ENCODE assay signal across 8 cellular contexts in genomic region chr10:87734987-87735827, GRCh38.
A peak's percentile ranks its signal among the peaks of the same experiment; 100 is the strongest.
DNase-seq lines count a peak whose midpoint lies in the region; ATAC-seq and TF ChIP-seq lines count a peak whose summit lies in the region.

No MANE protein-coding gene starts in this region.

- H3K79me2 ChIP-seq in PC-9 (ENCODE audit: low read depth) = no peaks in the 10 kb centered on the region

- no peaks in the 10 kb centered on the region for H3K27me3 ChIP-seq in PC-9 (ENCODE audit: insufficient read depth, low read depth)

- H3K4me3 Mint-ChIP-seq in effector memory CD8-positive, alpha-beta T cell = no peak overlapping the region

- H3F3A ChIP-seq in PC-9 (ENCODE audit: insufficient read depth, low read depth) = no peaks in the 10 kb centered on the region

- H3K9me2 ChIP-seq in PC-9 (ENCODE audit: insufficient read depth) = no peaks in the 10 kb centered on the region

- H3K27ac ChIP-seq in PC-9 = no peak overlapping the region

- H3K4me2 ChIP-seq in PC-9 = no peak overlapping the region

- no peaks in the 10 kb centered on the region for H3K36me3 ChIP-seq in PC-9 (ENCODE audit: low read depth)

- no peaks in the 10 kb centered on the region for H3K4me1 ChIP-seq in PC-9 (replicated peaks; ENCODE audit: insufficient read depth)

- no peak overlapping the region for H3K27ac Mint-ChIP-seq in effector memory CD8-positive, alpha-beta T cell

- no peaks in the 10 kb centered on the region for H3K4me1 Mint-ChIP-seq in effector memory CD8-positive, alpha-beta T cell (ENCODE audit: low read depth in 2 of 2)

- POLR2A ChIA-PET in PC-9 (lab: Charles Lee; ENCODE audit: unreplicated experiment) = no interaction called here

- no peaks in the 10 kb centered on the region for H3K9me3 Mint-ChIP-seq in effector memory CD8-positive, alpha-beta T cell

- ATAC-seq in HG02798 (IDR thresholded peaks at IDR 0.05; ENCODE audit: poor library complexity, unreplicated experiment) = peak; percentile 51
- ATAC-seq in effector memory CD8-positive, alpha-beta T cell (replicated peaks) = peak; percentile 33
- no peak for ATAC-seq in GM19351 (IDR thresholded peaks at IDR 0.05; ENCODE audit: unreplicated experiment)
- ATAC-seq in GM18873 (IDR thresholded peaks at IDR 0.05; ENCODE audit: low FRiP score, unreplicated experiment) = no peak

- H3K9me3 ChIP-seq in PC-9 (ENCODE audit: insufficient read depth, low read depth) = no peaks in the 10 kb centered on the region

- H3K4me3 ChIP-seq in PC-9 = no peak overlapping the region

- peak; percentile 82 for TF ChIP-seq CTCF in PC-9 (conservative IDR thresholded peaks at IDR 0.05)

- peak; percentile 15 for DNase-seq in Daoy (ENCODE audit: low read depth)
- DNase-seq in PC-9 = peak in 1 of 2 experiments; percentile 6
- DNase-seq in effector memory CD8-positive, alpha-beta T cell = no peak
- peak; percentile 58 to 72 for DNase-seq in lung microvascular endothelial cell (ENCODE audit: low read depth in 2 of 2)
- DNase-seq in activated T-cell treated with anti-CD3 and anti-CD28 coated beads for 4 hours = no peak

- H3K27me3 Mint-ChIP-seq in effector memory CD8-positive, alpha-beta T cell = peaks cover 41 to 45% of the 10 kb centered on the region in 2 donors

- no peaks in the 10 kb centered on the region for H3K36me3 Mint-ChIP-seq in effector memory CD8-positive, alpha-beta T cell (ENCODE audit: insufficient read depth)

- CTCF ChIA-PET in PC-9 (lab: Charles Lee) = interaction anchor here (1.0 kb wide), 1 partner anchor 78 kb away, joined by 3 read pairs; no protein-coding TSS in a partner anchor

- H4K20me1 ChIP-seq in PC-9 (ENCODE audit: insufficient read depth) = no peaks in the 10 kb centered on the region

- no TSS peak for BruUV-seq in PC-9 (replicated peaks; lab: Mats Ljungman, UMichigan)

- no peak overlapping the region for H2AFZ ChIP-seq in PC-9

- intact Hi-C loops in PC-9 (cut with micrococcal nuclease; ENCODE audit: unreplicated experiment) = loop anchor here (1.0 to 2.0 kb wide), 2 partner anchors 78 to 202 kb away; no protein-coding TSS in a partner anchor

Comparison
In these comparisons a context has a peak if more than half of its experiments do, and no peak if none do; other contexts are left out.
1. DNase-seq: peak in Daoy (single experiment) and lung microvascular endothelial cell (2 of 2); none in effector memory CD8-positive, alpha-beta T cell (0 of 3) and activated T-cell treated with anti-CD3 and anti-CD28 coated beads for 4 hours (single experiment).
2. ATAC-seq: peak in HG02798 (single experiment) and effector memory CD8-positive, alpha-beta T cell (single experiment); none in GM19351 (single experiment) and GM18873 (single experiment).